Comparison of ENCODE assay signal across 9 cellular contexts in the genomic region with DNA sequence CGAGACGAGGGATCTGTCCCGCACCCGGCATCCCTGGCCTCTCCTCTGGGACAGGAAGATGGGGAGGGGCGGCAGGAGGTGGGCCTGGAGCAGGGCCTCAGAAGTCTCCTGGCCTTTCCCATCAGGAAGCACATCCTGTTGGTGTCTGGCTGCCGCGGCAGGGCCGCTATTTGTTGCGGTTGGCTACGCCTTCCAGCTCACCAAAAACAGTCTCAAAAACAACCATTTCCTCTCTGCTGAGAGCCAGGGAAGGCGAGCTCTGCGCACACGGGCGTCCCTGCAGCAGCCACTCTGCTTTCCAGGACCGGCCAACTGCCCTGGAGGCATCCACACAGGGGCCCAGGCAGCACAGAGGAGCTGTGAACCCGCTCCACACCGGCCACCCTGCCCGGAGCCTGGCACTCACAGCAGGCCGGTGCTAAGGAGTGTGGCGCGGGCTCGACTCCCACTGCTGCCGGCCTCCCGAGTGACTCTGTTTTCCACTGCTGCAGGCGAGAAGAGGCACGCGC. TPM values are rescaled to one million over a fixed set of nuclear protein-coding genes. Genes with fewer than 3 reads are reported as not detected.
A peak's percentile ranks its signal among the peaks of the same experiment; 100 is the strongest.
DNase-seq lines count a peak whose midpoint lies in the region; ATAC-seq, FAIRE-seq and TF ChIP-seq lines count a peak whose summit lies in the region.
"Had no signal": no experiment of that assay in that cellular context is flagged by ENCODE, and none has a peak within 500 bp of the region (broad histone marks: within the 10 kb centered on the region; RNA-seq: fewer than 3 reads in every experiment).

A gene (plus strand): TSS at position 224 of the 509 bp plus-strand sequence. CDS start 610 bp downstream, outside the sequence.

- H3K9ac ChIP-seq in GM23248: peak within 1 kb of the TSS; percentile 88

- DNase-seq in GM23248 (peak; percentile 81), right cardiac atrium (peak; percentile 84 to 94 (median 93)), NOMO-1 (lab: John Stamatoyannopoulos, UW; ENCODE audit: unreplicated experiment in 2 of 2) (no peak), NCI-H1694 (lab: John Stamatoyannopoulos, UW) (no peak), D721Med (ENCODE audit: insufficient read length, low spot score) (no peak), LoVo (ENCODE audit: low spot score) (no peak)
- DNase-seq in activated naive CD4-positive, alpha-beta T cell treated with anti-CD3 and anti-CD28 coated beads, Interleukin-2, amount 50 U/mL, for 16 hours: peak; percentile 38
- DNase-seq in stimulated activated CD8-positive, alpha-beta memory T cell treated with anti-CD3 and anti-CD28 coated beads, Interleukin-4, amount 100 ng/mL, for 48 hours: peak; percentile 52

- H3K9me3 ChIP-seq in GM23248 (ENCODE audit: low read depth): no peaks in the 10 kb centered on the region
- H3K9me3 ChIP-seq in right cardiac atrium (ENCODE audit: control insufficient read depth, low read length): no peaks in the 10 kb centered on the region

- peaks cover 47% of the 10 kb centered on the region for H3K79me2 ChIP-seq in GM23248 (ENCODE audit: insufficient read depth)

- in situ Hi-C loops in GM23248 (cut with MboI): no loop called here

- intact Hi-C loops in right cardiac atrium (cut with DNase I): no loop called here

- H3K9me2 ChIP-seq in GM23248 (ENCODE audit: insufficient read depth): no peaks in the 10 kb centered on the region

- peak; percentile 60 to 76 for ATAC-seq in right cardiac atrium
- ATAC-seq: K562 had no signal

- H4K20me1 ChIP-seq in GM23248 (ENCODE audit: insufficient read depth): no peaks in the 10 kb centered on the region; the same call in 1 of the 2 replicates

- TF ChIP-seq CTCF in D721Med (IDR thresholded peaks at IDR 0.05; ENCODE audit: insufficient read depth, missing control alignments): no peak

- H3K36me3 ChIP-seq in GM23248 (ENCODE audit: low read depth): no peaks in the 10 kb centered on the region

- H3K27ac ChIP-seq in GM23248: peak within 1 kb of the TSS; percentile 78
- peak within 1 kb of the TSS; percentile 98 for H3K27ac ChIP-seq in right cardiac atrium (ENCODE audit: low read length)

- no peaks in the 10 kb centered on the region for H3K27me3 ChIP-seq in GM23248 (replicated peaks; ENCODE audit: insufficient read depth)
- H3K27me3 ChIP-seq in right cardiac atrium (ENCODE audit: control insufficient read depth, insufficient read depth): no peaks in the 10 kb centered on the region

- H3K4me3 ChIP-seq in GM23248: peak within 1 kb of the TSS; percentile 77
- peak within 1 kb of the TSS; percentile 55 for H3K4me3 ChIP-seq in right cardiac atrium (ENCODE audit: low read length)
- H3K4me3 ChIP-seq: K562 had no signal

- FAIRE-seq in D721Med (lab: Jason Lieb, UNC): no peak
- FAIRE-seq: K562 had no signal

- H3F3A ChIP-seq in GM23248 (ENCODE audit: insufficient read depth): peaks cover 14% of the 10 kb centered on the region

- peak within 1 kb of the TSS; percentile 25 for H2AFZ ChIP-seq in GM23248

- H3K4me1 ChIP-seq in GM23248 (ENCODE audit: insufficient read depth) (peaks cover 39% of the 10 kb centered on the region), right cardiac atrium (ENCODE audit: control insufficient read depth, insufficient read depth, low read length) (peaks cover 5% of the 10 kb centered on the region)

- H3K4me2 ChIP-seq in GM23248 (ENCODE audit: unreplicated experiment): peak within 1 kb of the TSS; percentile 91

- 0 to 1% methylated on average over 27 of the region's 27 CpGs for WGBS in GM23248 (ENCODE audit: low coverage in 1 of 2, low lambda C conversion rate in 2 of 2, missing lambda C conversion rate in 2 of 2), 2 experiments
- WGBS in right cardiac atrium: 26% methylated on average over 27 of the region's 27 CpGs

RNA-seq across cellular contexts. Expression of the gene that starts here (rescaled TPM):
- total RNA-seq in GM23248 (2014; rRNA removed; shearing (Covaris generic)): 40.0 and 43.1 TPM in 2 replicates
- 26.0 and 28.6 TPM in 2 replicates for polyA plus RNA-seq in GM23248 (2016; fragmentation: Nextera tagmentation; extraction: Ambion mirVana)
- total RNA-seq in right cardiac atrium: 10 to 100 TPM; 19.0 to 22.1 (median 20.9) TPM
- 32.2 TPM for polyA plus RNA-seq in right cardiac atrium

Comparison
In these comparisons a context has a peak if more than half of its experiments do, and no peak if none do; other contexts are left out.
1. DNase-seq: peak in GM23248 (single experiment), activated naive CD4-positive, alpha-beta T cell treated with anti-CD3 and anti-CD28 coated beads, Interleukin-2, amount 50 U/mL, for 16 hours (single experiment), right cardiac atrium (3 of 3) and stimulated activated CD8-positive, alpha-beta memory T cell treated with anti-CD3 and anti-CD28 coated beads, Interleukin-4, amount 100 ng/mL, for 48 hours (single experiment); none in NOMO-1 (0 of 2), NCI-H1694 (single experiment), D721Med (single experiment) and LoVo (single experiment).